In genomic region chr6:11848252-11848651, GRCh38 we compare ENCODE assay signal across 16 cellular contexts.
"Had no signal": no experiment of that assay in that cellular context is flagged by ENCODE, and none has a peak within 500 bp of the region (broad histone marks: within the 10 kb centered on the region; RNA-seq: fewer than 3 reads in every experiment).

No MANE protein-coding gene starts in this region.

- H3K36me3 ChIP-seq: stomach, thoracic aorta, transverse colon had no signal

- H3K27me3 ChIP-seq: foreskin keratinocyte, stomach, transverse colon had no signal

- FAIRE-seq: colon, endothelial cell of umbilical vein, urothelium cell line had no signal

- H3K27ac ChIP-seq: foreskin keratinocyte, stomach, thoracic aorta, transverse colon had no signal

- DNase-seq: dermis blood vessel endothelial cell; erythroblast; foreskin keratinocyte; hippocampal formation; left colon; natural killer cell; posterior cingulate gyrus; stimulated activated naive CD4-positive, alpha-beta T cell; stomach; substantia nigra; transverse colon had no signal

- H3K9me3 ChIP-seq: stomach, thoracic aorta, transverse colon had no signal

- H3K4me3 ChIP-seq: stomach, thoracic aorta, transverse colon had no signal

- ATAC-seq: foreskin keratinocyte, left colon, natural killer cell, sciatic nerve had no signal
